In the genomic region with DNA sequence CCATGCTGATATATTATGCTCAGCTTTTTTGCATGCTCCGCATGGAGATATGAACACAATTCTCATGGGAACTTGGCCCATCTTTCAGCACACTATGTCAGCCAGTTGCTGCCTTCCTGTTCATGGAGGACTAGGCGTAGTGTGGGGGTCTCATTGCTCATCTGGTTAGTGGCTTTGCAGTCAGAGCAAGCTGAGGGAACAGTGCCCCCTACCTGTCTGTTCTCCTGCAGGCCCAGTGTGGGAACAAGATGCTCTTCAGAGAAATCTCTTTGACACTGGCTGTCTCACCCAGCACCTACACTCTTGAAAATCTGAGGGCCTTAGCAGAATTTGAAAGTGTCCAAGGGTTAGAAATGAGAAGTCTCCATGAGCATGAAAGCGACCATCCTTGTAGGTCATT, we compare ENCODE assay signal across 8 cellular contexts. TPM values are rescaled to one million over a fixed set of nuclear protein-coding genes. Genes with fewer than 3 reads are reported as not detected.
A peak's percentile ranks its signal among the peaks of the same experiment; 100 is the strongest.
DNase-seq lines count a peak whose midpoint lies in the region; ATAC-seq, FAIRE-seq and TF ChIP-seq lines count a peak whose summit lies in the region.

No MANE protein-coding gene starts in this region.

- no peak overlapping the region for H3K27ac ChIP-seq in CD4-positive, alpha-beta T cell (ENCODE audit: low read depth, low read length)
- H3K27ac ChIP-seq in GM12878 (ENCODE audit: control insufficient read depth, insufficient read depth): no peak overlapping the region

- H3K36me3 Mint-ChIP-seq in CD4-positive, alpha-beta T cell (ENCODE audit: low read depth): no peaks in the 10 kb centered on the region
- no peaks in the 10 kb centered on the region for H3K36me3 Mint-ChIP-seq in memory B cell

- no peaks in the 10 kb centered on the region for H3K9me3 Mint-ChIP-seq in CD4-positive, alpha-beta T cell
- H3K9me3 Mint-ChIP-seq in memory B cell: no peaks in the 10 kb centered on the region

- POLR2A ChIA-PET in CD4-positive, alpha-beta T cell (lab: Charles Lee): no interaction called here
- POLR2A ChIA-PET in GM12878 (lab: Charles Lee): interaction anchor here (0.6 kb wide), 1 partner anchor 545 kb away, joined by 3 read pairs; no protein-coding TSS in a partner anchor

- no peaks in the 10 kb centered on the region for H3K4me1 ChIP-seq in GM12878 (ENCODE audit: control insufficient read depth, insufficient read depth, low read length)

- no peaks in the 10 kb centered on the region for H3K27me3 Mint-ChIP-seq in CD4-positive, alpha-beta T cell
- H3K27me3 Mint-ChIP-seq in memory B cell: no peaks in the 10 kb centered on the region

- TF ChIP-seq CTCF in CD4-positive, alpha-beta T cell (IDR thresholded peaks at IDR 0.05): peak; percentile 10
- TF ChIP-seq CTCF in GM12878 (IDR thresholded peaks at IDR 0.05 in 2 of 3, conservative IDR thresholded peaks at IDR 0.05 in 1 of 3; ENCODE audit: control insufficient read depth in 2 of 3, extremely low read depth in 1 of 3, insufficient read depth in 1 of 3, low read depth in 3 of 3, low read length in 3 of 3): peak; percentile 63 to 75 (median 70)

- H3K4me1 Mint-ChIP-seq in CD4-positive, alpha-beta T cell (ENCODE audit: low read depth): no peaks in the 10 kb centered on the region
- no peaks in the 10 kb centered on the region for H3K4me1 Mint-ChIP-seq in memory B cell

- in situ Hi-C loops in GM12878 (cut with MboI): no loop called here

- no peak overlapping the region for H2AFZ ChIP-seq in GM12878 (ENCODE audit: control insufficient read depth, low read depth, low read length)

- H3K27me3 ChIP-seq in CD4-positive, alpha-beta T cell (ENCODE audit: control insufficient read depth, insufficient read depth, low read length): no peaks in the 10 kb centered on the region
- no peaks in the 10 kb centered on the region; a peak in 3 of 4 replicates for H3K27me3 ChIP-seq in GM12878 (replicated peaks in 1 of 2; ENCODE audit: control insufficient read depth in 2 of 2, insufficient read depth in 2 of 2, low read length in 1 of 2)

- TF ChIP-seq EP300 in GM12878 (IDR thresholded peaks at IDR 0.05; ENCODE audit: borderline replicate concordance in 1 of 2, control insufficient read depth in 1 of 2, low read depth in 2 of 2, low read length in 2 of 2): no peak

- H3K27ac Mint-ChIP-seq in CD4-positive, alpha-beta T cell: no peak overlapping the region
- no peak overlapping the region for H3K27ac Mint-ChIP-seq in memory B cell

- no peaks in the 10 kb centered on the region for H4K20me1 ChIP-seq in GM12878 (ENCODE audit: control insufficient read depth, insufficient read depth)

- H3K4me2 ChIP-seq in GM12878 (ENCODE audit: control insufficient read depth, insufficient read depth): no peak overlapping the region

- TF ChIP-seq RAD21 in GM12878 (IDR thresholded peaks at IDR 0.05; ENCODE audit: insufficient read depth, low read depth, low read length): peak; percentile 81

- BruUV-seq in GM12878 (replicated peaks; lab: Mats Ljungman, UMichigan): no TSS peak

- SMC1A ChIA-PET in GM12878 (lab: Charles Lee; ENCODE audit: uncharacterized antibody, unreplicated experiment): interaction anchor here (0.7 to 4.2 kb wide), 17 partner anchors 10 to 1079 kb away, joined by 3 to 22 read pairs (median 3); a partner anchor contains a TSS

- H3K4me3 ChIP-seq in GM12878: no peak overlapping the region

- RAD21 ChIA-PET in GM12878 (lab: Charles Lee; ENCODE audit: unreplicated experiment): interaction anchor here (1.0 to 4.1 kb wide), 7 partner anchors 162 to 396 kb away, joined by 3 to 17 read pairs (median 3); no protein-coding TSS in a partner anchor

- CTCF ChIA-PET in CD4-positive, alpha-beta T cell (lab: Charles Lee): no interaction called here
- CTCF ChIA-PET in GM12878 (lab: Yijun Ruan, JAX): interaction anchor here (0.6 to 4.2 kb wide), 33 partner anchors 10 to 480 kb away, joined by 3 to 36 read pairs (median 4); no protein-coding TSS in a partner anchor

- intact Hi-C loops in CD4-positive, alpha-beta T cell (cut with DNase I, micrococcal nuclease): loop anchor here in 1 of 2 experiments (5.0 kb wide), 1 partner anchor 396 kb away; no protein-coding TSS in a partner anchor
- intact Hi-C loops in GM12878 (cut with micrococcal nuclease; ENCODE audit: unreplicated experiment): loop anchor here (2.0 to 5.0 kb wide), 3 partner anchors 296 to 451 kb away; no protein-coding TSS in a partner anchor

- H3K4me3 Mint-ChIP-seq in CD4-positive, alpha-beta T cell: no peak overlapping the region
- no peak overlapping the region for H3K4me3 Mint-ChIP-seq in memory B cell

- no peak overlapping the region for H3K9ac ChIP-seq in GM12878 (ENCODE audit: control insufficient read depth, insufficient read depth, low read length)

- WGBS in GM12878 (ENCODE audit: insufficient coverage, insufficient replicate concordance, low lambda C conversion rate, missing lambda C conversion rate): 19% methylated on average over 3 of the region's 3 CpGs

- FAIRE-seq in GM12878 (lab: Jason Lieb, UNC) (no peak), H54 (lab: Jason Lieb, UNC) (no peak)

- TF ChIP-seq POLR2A in GM12878 (IDR thresholded peaks at IDR 0.05; ENCODE audit: low read depth, low read length) (no peak), H54 (IDR thresholded peaks at IDR 0.05; ENCODE audit: low read depth, low read length) (no peak)

- no peak for ATAC-seq in CD4-positive, alpha-beta T cell (ENCODE audit: poor library complexity)
- ATAC-seq in GM18909 (IDR thresholded peaks at IDR 0.05; ENCODE audit: poor library complexity, unreplicated experiment) (peak; percentile 57), GM12878 (peak; percentile 92), memory B cell (ENCODE audit: low read depth) (peak; percentile 43), HG02870 (IDR thresholded peaks at IDR 0.05; ENCODE audit: unreplicated experiment) (no peak), HG03097 (IDR thresholded peaks at IDR 0.05; ENCODE audit: low FRiP score, unreplicated experiment) (no peak)

- peak in 4 of 10 experiments; percentile 5 to 38 (median 6) for DNase-seq in CD4-positive, alpha-beta T cell
- peak; percentile 5 for DNase-seq in NCI-H748 treated with DMSO at 0.1 percent for 48 hours (lab: John Stamatoyannopoulos, UW)
- DNase-seq in GM12878 (ENCODE audit: low read depth, low spot score): no peak
- peak; percentile 18 to 20 for DNase-seq in memory B cell (ENCODE audit: low spot score in 2 of 2)
- DNase-seq in H54 (ENCODE audit: insufficient read length, low spot score): no peak

- H3K9me3 ChIP-seq in CD4-positive, alpha-beta T cell (ENCODE audit: control insufficient read depth, low read length): no peaks in the 10 kb centered on the region
- no peaks in the 10 kb centered on the region for H3K9me3 ChIP-seq in GM12878 (replicated peaks; ENCODE audit: control insufficient read depth, insufficient read depth, low read length)

- no peaks in the 10 kb centered on the region for H3K79me2 ChIP-seq in GM12878 (ENCODE audit: control insufficient read depth, insufficient read depth, low read length)

- no peaks in the 10 kb centered on the region for H3K36me3 ChIP-seq in GM12878 (ENCODE audit: control insufficient read depth in 2 of 2, insufficient read depth in 2 of 2, low read length in 1 of 2)

TF ChIP-seq in GM12878, 131 proteins besides CTCF, POLR2A, EP300 and RAD21 (continues in another document):
- TF ChIP-seq EGR1 (IDR thresholded peaks at IDR 0.05; ENCODE audit: borderline replicate concordance in 1 of 2, low read depth in 2 of 2, low read length in 2 of 2) (no peak), SP1 (IDR thresholded peaks at IDR 0.05; ENCODE audit: low read depth, low read length) (no peak), WRNIP1 (IDR thresholded peaks at IDR 0.05; ENCODE audit: borderline replicate concordance, low read depth, low read length) (no peak), RUNX3 (IDR thresholded peaks at IDR 0.05; ENCODE audit: low read length) (0 out of 2 replicates have a peak, but pooled peaks have one; percentile 20), USF2 (IDR thresholded peaks at IDR 0.05; ENCODE audit: borderline replicate concordance, low read depth, low read length) (no peak), MEF2B (IDR thresholded peaks at IDR 0.05; ENCODE audit: partially characterized antibody, poor library complexity, severe bottlenecking) (no peak), BACH1 (IDR thresholded peaks at IDR 0.05; ENCODE audit: borderline replicate concordance) (no peak), JUND (IDR thresholded peaks at IDR 0.05; ENCODE audit: low read depth, low read length) (no peak), SREBF2 (IDR thresholded peaks at IDR 0.05; ENCODE audit: low read length) (no peak), MXI1 (IDR thresholded peaks at IDR 0.05; ENCODE audit: low read depth, low read length) (no peak), BRCA1 (IDR thresholded peaks at IDR 0.05; ENCODE audit: low read depth, low read length) (no peak), MTA3 (IDR thresholded peaks at IDR 0.05; ENCODE audit: borderline replicate concordance, low read length) (no peak), SMC3 (IDR thresholded peaks at IDR 0.05; ENCODE audit: borderline replicate concordance, low read length) (peak; percentile 74), KDM1A (IDR thresholded peaks at IDR 0.05; ENCODE audit: borderline replicate concordance) (no peak)

RNA-seq across cellular contexts. Expression of gene SPTBN1, which starts 47.1 kb away (rescaled TPM):
- 100 to 1,000 TPM; 156 to 166 TPM for total RNA-seq in CD4-positive, alpha-beta T cell
- 354 and 378 TPM in 2 replicates for total RNA-seq in GM12878 (2013; cell fraction: nucleolus; rRNA removed)
- 98.3 and 104 TPM in 2 replicates for total RNA-seq in GM12878 (2014; rRNA removed)
- total RNA-seq in GM12878 (2014; rRNA removed; fragmentation: Illumina TruSeq; extraction: Trizol): 84.1 and 86.7 TPM in 2 replicates
- total RNA-seq in GM12878 (2021): 146 and 154 TPM in 2 replicates
- polyA plus RNA-seq in GM12878 (2011; ENCODE audit: low read depth): 49.4 TPM
- 49.0 and 62.0 TPM in 2 replicates for polyA plus RNA-seq in GM12878 (2011; rRNA removed)
- 32.7 and 41.1 TPM in 2 replicates for polyA plus RNA-seq in GM12878 (2011; cell fraction: cytosol; rRNA removed)
- polyA plus RNA-seq in GM12878 (2011; cell fraction: nucleus; rRNA removed): 180 and 448 TPM in 2 replicates
- polyA plus RNA-seq in GM12878 (2012): 70.1 and 83.6 TPM in 2 replicates
- 75.1 and 78.3 TPM in 2 replicates for polyA plus RNA-seq in GM12878 (2014; fragmentation: Illumina TruSeq; extraction: Trizol)
- 10 to 100 TPM; 20.6 to 38.0 TPM for polyA plus RNA-seq in GM12878 (2014; fragmentation: Nextera tagmentation; extraction: Ambion mirVana)
- 58.1 and 58.6 TPM in 2 replicates for polyA plus RNA-seq in GM12878 (2014; rRNA removed)
- polyA plus RNA-seq in GM12878 (2016; fragmentation: Nextera tagmentation; extraction: Ambion mirVana): 10 to 100 TPM; 78.3 to 79.6 TPM
- polyA minus RNA-seq in GM12878 (2011; rRNA and poly(A)+ RNA removed): 102 and 125 TPM in 2 replicates
- 44.4 and 54.2 TPM in 2 replicates for polyA minus RNA-seq in GM12878 (2011; cell fraction: cytosol; rRNA and poly(A)+ RNA removed)
- polyA minus RNA-seq in GM12878 (2011; cell fraction: nucleus; rRNA and poly(A)+ RNA removed): 112 and 202 TPM in 2 replicates

Comparison
In these comparisons a context has a peak if more than half of its experiments do, and no peak if none do; other contexts are left out.
1. ATAC-seq: peak in GM18909 (single experiment), GM12878 (single experiment) and memory B cell (single experiment); none in CD4-positive, alpha-beta T cell (single experiment), HG02870 (single experiment) and HG03097 (single experiment).
2. DNase-seq: peak in NCI-H748 treated with DMSO at 0.1 percent for 48 hours (single experiment) and memory B cell (2 of 2); none in GM12878 (single experiment) and H54 (single experiment).